In genomic region chr1:35708179-35708891, GRCh38 we compare ENCODE assay signal across 8 cellular contexts. TPM values are rescaled to one million over a fixed set of nuclear protein-coding genes. Genes with fewer than 3 reads are reported as not detected.
DNase-seq lines count a peak whose midpoint lies in the region; ATAC-seq, FAIRE-seq and TF ChIP-seq lines count a peak whose summit lies in the region.

No MANE protein-coding gene starts in this region.

- TF ChIP-seq POLR2A in body of pancreas (IDR thresholded peaks at IDR 0.05) (no peak), upper lobe of left lung (IDR thresholded peaks at IDR 0.05) (no peak)

- ATAC-seq in body of pancreas (peak; percentile 19), lung (ENCODE audit: insufficient read depth, low FRiP score) (no peak), upper lobe of left lung (ENCODE audit: low FRiP score in 2 of 2) (peak in 1 of 2 donors; percentile 22), HG02678 (IDR thresholded peaks at IDR 0.05; ENCODE audit: unreplicated experiment) (no peak)

- H3K36me3 ChIP-seq in body of pancreas (replicated peaks in 1 of 2; ENCODE audit: insufficient read depth in 1 of 2, low read depth in 2 of 2) (no peaks in the 10 kb centered on the region), lung (ENCODE audit: control insufficient read depth in 2 of 2, insufficient read depth in 2 of 2, low read length in 2 of 2) (peaks cover 0 to under 1% of the 10 kb centered on the region in 2 donors), upper lobe of left lung (no peaks in the 10 kb centered on the region), kidney (ENCODE audit: control insufficient read depth in 1 of 2, insufficient read depth in 2 of 2, low read length in 2 of 2) (no peaks in the 10 kb centered on the region)

- peak overlapping the region in 1 of 2 donors; percentile 31 for H3K4me3 ChIP-seq in body of pancreas
- peak overlapping the region; percentile 10 for H3K4me3 ChIP-seq in lung
- peak overlapping the region in 3 of 4 donors; percentile 43 to 54 (median 52) for H3K4me3 ChIP-seq in upper lobe of left lung
- no peak overlapping the region for H3K4me3 ChIP-seq in kidney (ENCODE audit: low read length in 2 of 2)

- no peak overlapping the region for H3K9ac ChIP-seq in kidney (ENCODE audit: low read length in 2 of 2)

- H3K27ac ChIP-seq in body of pancreas (no peak overlapping the region), lung (ENCODE audit: low read depth in 1 of 2, low read length in 1 of 2) (no peak overlapping the region), upper lobe of left lung (no peak overlapping the region), kidney (ENCODE audit: low read depth in 2 of 2, low read length in 2 of 2) (no peak overlapping the region)

- H3K4me1 ChIP-seq in body of pancreas (peaks cover 14% of the 10 kb centered on the region), lung (ENCODE audit: control insufficient read depth in 2 of 2, insufficient read depth in 2 of 2, low read length in 2 of 2) (peaks cover 0 to 2% of the 10 kb centered on the region in 2 donors), upper lobe of left lung (peaks cover 11 to 17% (median 14%) of the 10 kb centered on the region in 4 donors), kidney (ENCODE audit: control insufficient read depth in 1 of 2, insufficient read depth in 1 of 2, low read depth in 1 of 2, low read length in 2 of 2) (no peaks in the 10 kb centered on the region)

- no peak for FAIRE-seq in kidney (lab: Jason Lieb, UNC)

- WGBS in body of pancreas, 2 donors = 16 to 42% methylated on average over 16 to 40 of the region's 40 CpGs
- WGBS in lung, 2 donors = 8 to 11% methylated on average over 25 to 40 of the region's 40 CpGs
- 12 to 15% methylated on average over 21 to 25 of the region's 40 CpGs for WGBS in upper lobe of left lung, 2 donors

- H3K9me3 ChIP-seq in body of pancreas = no peaks in the 10 kb centered on the region
- peaks cover 0 to 5% of the 10 kb centered on the region in 2 donors for H3K9me3 ChIP-seq in lung (ENCODE audit: control insufficient read depth in 2 of 2, insufficient read depth in 1 of 2, low read length in 1 of 2)
- no peaks in the 10 kb centered on the region for H3K9me3 ChIP-seq in upper lobe of left lung
- H3K9me3 ChIP-seq in kidney (ENCODE audit: control insufficient read depth in 1 of 2, low read length in 2 of 2) = no peaks in the 10 kb centered on the region

- DNase-seq in GM03348 (ENCODE audit: low spot score) (peak; percentile 33), NCI-H345 treated with DMSO at 0.1 percent for 48 hours (lab: John Stamatoyannopoulos, UW; ENCODE audit: unreplicated experiment) (peak; percentile 57), body of pancreas (no peak), lung (ENCODE audit: low spot score) (no peak), upper lobe of left lung (peak in 1 of 2 donors; percentile 14), kidney (no peak), superior temporal gyrus (ENCODE audit: extremely low spot score) (no peak)

- H3K27me3 ChIP-seq in body of pancreas (peaks cover 0 to 8% of the 10 kb centered on the region in 2 donors), lung (ENCODE audit: control insufficient read depth, insufficient read depth) (no peaks in the 10 kb centered on the region), upper lobe of left lung (peaks cover 0 to 18% (median 14%) of the 10 kb centered on the region in 4 donors)

- no peak for TF ChIP-seq CTCF in body of pancreas (IDR thresholded peaks at IDR 0.05)
- TF ChIP-seq CTCF in lung (IDR thresholded peaks at IDR 0.05; ENCODE audit: control extremely low read depth, extremely low read depth) = no peak
- TF ChIP-seq CTCF in upper lobe of left lung (IDR thresholded peaks at IDR 0.05) = no peak
- TF ChIP-seq CTCF in kidney (IDR thresholded peaks at IDR 0.05; ENCODE audit: borderline replicate concordance, extremely low read depth, insufficient read depth) = no peak

- intact Hi-C loops in body of pancreas (cut with DNase I) (no loop called here), kidney (cut with DNase I) (no loop called here)

- TF ChIP-seq EP300 in upper lobe of left lung (IDR thresholded peaks at IDR 0.05) = no peak

RNA-seq across cellular contexts. Expression of gene C1orf216, which starts 10.3 kb away (rescaled TPM):
- total RNA-seq in body of pancreas = 1 to 10 TPM; 3.1 to 6.6 TPM
- 10 to 100 TPM in 1 of 2 donors, 1 to 10 TPM in 1; 6.8 to 11.2 TPM for total RNA-seq in lung
- 1 to 10 TPM; 5.1 to 9.8 TPM for polyA plus RNA-seq in lung
- 10 to 100 TPM in 4 of 6 donors, 1 to 10 TPM in 2; 5.2 to 19.5 (median 14.3) TPM for total RNA-seq in upper lobe of left lung
- 7.4 TPM for total RNA-seq in kidney
- 6.0 TPM for polyA plus RNA-seq in kidney (ENCODE audit: insufficient read depth, low read depth, low replicate concordance)

Comparison
In these comparisons a context has a peak if more than half of its experiments do, and no peak if none do; other contexts are left out.
1. DNase-seq: peak in GM03348 (single experiment) and NCI-H345 treated with DMSO at 0.1 percent for 48 hours (single experiment); none in body of pancreas (0 of 4), lung (single experiment), kidney (single experiment) and superior temporal gyrus (single experiment).
2. H3K4me3 ChIP-seq: peak in lung (single experiment) and upper lobe of left lung (3 of 4); none in kidney (0 of 2).